3 cellular contexts compared by ENCODE assay signal in the genomic region with DNA sequence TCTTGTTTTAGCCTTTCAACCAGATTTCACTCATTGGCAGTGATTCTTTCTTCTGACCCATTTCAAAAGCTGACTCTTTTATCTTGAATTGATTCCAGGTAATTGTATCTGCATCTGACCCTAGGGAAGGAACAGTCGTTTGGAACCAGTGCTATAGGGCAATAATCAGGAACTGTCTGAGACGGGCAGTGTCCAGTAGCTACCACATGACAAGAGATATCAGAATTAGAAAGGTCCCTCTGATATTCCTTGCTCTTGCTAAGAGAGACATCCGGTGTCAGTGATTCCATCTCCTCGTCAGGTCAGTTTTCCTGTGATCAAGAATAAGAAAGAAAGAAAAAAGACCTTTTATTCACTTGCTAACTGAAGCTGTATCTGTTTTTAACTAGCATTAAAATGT.
TF ChIP-seq lines count a peak whose summit lies in the region.

No MANE protein-coding gene starts in this region.

TF ChIP-seq in SK-N-SH, 30 proteins besides CTCF, POLR2A, EP300 and RAD21:
- TF ChIP-seq, protein P1, sequence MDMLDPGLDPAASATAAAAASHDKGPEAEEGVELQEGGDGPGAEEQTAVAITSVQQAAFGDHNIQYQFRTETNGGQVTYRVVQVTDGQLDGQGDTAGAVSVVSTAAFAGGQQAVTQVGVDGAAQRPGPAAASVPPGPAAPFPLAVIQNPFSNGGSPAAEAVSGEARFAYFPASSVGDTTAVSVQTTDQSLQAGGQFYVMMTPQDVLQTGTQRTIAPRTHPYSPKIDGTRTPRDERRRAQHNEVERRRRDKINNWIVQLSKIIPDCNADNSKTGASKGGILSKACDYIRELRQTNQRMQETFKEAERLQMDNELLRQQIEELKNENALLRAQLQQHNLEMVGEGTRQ (IDR thresholded peaks at IDR 0.05; ENCODE audit: borderline replicate concordance, low read depth, low read length) = no peak
- TF ChIP-seq SMC3 (IDR thresholded peaks at IDR 0.05; ENCODE audit: low read depth, low read length) (no peak), TAF1 (IDR thresholded peaks at IDR 0.05; ENCODE audit: borderline replicate concordance, low read depth, low read length) (no peak), CHD2 (IDR thresholded peaks at IDR 0.05; ENCODE audit: low read length, partially characterized antibody) (no peak), NRF1 (IDR thresholded peaks at IDR 0.05; ENCODE audit: low read depth, low read length) (no peak), NFIC (IDR thresholded peaks at IDR 0.05; ENCODE audit: borderline replicate concordance) (no peak), TEAD4 (IDR thresholded peaks at IDR 0.05; ENCODE audit: borderline replicate concordance, insufficient read depth) (no peak), FOXM1 (IDR thresholded peaks at IDR 0.05; ENCODE audit: low read depth) (no peak), GATA2 (CRISPR knock-in tag; IDR thresholded peaks at IDR 0.05) (no peak), FOSL2 (IDR thresholded peaks at IDR 0.05; ENCODE audit: borderline replicate concordance, low read depth) (no peak), JUND (IDR thresholded peaks at IDR 0.05) (no peak), EZH2phosphoT487 (IDR thresholded peaks at IDR 0.05; ENCODE audit: borderline replicate concordance, low read depth) (no peak), YY1 (IDR thresholded peaks at IDR 0.05; ENCODE audit: low read depth) (no peak), RFX5 (IDR thresholded peaks at IDR 0.05; ENCODE audit: low read length) (no peak), GABPA (IDR thresholded peaks at IDR 0.05; ENCODE audit: low read depth) (no peak), POLR2AphosphoS5 (IDR thresholded peaks at IDR 0.05; ENCODE audit: low read depth, low read length) (no peak)
- TF ChIP-seq, protein P2, sequence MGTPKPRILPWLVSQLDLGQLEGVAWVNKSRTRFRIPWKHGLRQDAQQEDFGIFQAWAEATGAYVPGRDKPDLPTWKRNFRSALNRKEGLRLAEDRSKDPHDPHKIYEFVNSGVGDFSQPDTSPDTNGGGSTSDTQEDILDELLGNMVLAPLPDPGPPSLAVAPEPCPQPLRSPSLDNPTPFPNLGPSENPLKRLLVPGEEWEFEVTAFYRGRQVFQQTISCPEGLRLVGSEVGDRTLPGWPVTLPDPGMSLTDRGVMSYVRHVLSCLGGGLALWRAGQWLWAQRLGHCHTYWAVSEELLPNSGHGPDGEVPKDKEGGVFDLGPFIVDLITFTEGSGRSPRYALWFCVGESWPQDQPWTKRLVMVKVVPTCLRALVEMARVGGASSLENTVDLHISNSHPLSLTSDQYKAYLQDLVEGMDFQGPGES (IDR thresholded peaks at IDR 0.05; ENCODE audit: low read depth, low read length) = no peak
- TF ChIP-seq, protein P3, sequence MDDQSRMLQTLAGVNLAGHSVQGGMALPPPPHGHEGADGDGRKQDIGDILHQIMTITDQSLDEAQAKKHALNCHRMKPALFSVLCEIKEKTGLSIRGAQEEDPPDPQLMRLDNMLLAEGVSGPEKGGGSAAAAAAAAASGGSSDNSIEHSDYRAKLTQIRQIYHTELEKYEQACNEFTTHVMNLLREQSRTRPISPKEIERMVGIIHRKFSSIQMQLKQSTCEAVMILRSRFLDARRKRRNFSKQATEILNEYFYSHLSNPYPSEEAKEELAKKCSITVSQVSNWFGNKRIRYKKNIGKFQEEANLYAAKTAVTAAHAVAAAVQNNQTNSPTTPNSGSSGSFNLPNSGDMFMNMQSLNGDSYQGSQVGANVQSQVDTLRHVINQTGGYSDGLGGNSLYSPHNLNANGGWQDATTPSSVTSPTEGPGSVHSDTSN (IDR thresholded peaks at IDR 0.05) = no peak
- TF ChIP-seq, protein P4, sequence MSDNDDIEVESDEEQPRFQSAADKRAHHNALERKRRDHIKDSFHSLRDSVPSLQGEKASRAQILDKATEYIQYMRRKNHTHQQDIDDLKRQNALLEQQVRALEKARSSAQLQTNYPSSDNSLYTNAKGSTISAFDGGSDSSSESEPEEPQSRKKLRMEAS (IDR thresholded peaks at IDR 0.05; ENCODE audit: low read depth) = no peak

TF ChIP-seq in SK-N-SH treated with all-trans-retinoic acid at 6 μM for 48 hours, 23 proteins besides CTCF, POLR2A, EP300 and RAD21:
- TF ChIP-seq BACH2 (CRISPR knock-in tag; IDR thresholded peaks at IDR 0.05; ENCODE audit: borderline replicate concordance) (no peak), TOX (CRISPR knock-in tag; IDR thresholded peaks at IDR 0.05; ENCODE audit: borderline replicate concordance) (no peak), CSDC2 (CRISPR knock-in tag; IDR thresholded peaks at IDR 0.05) (no peak), GLIS3 (CRISPR knock-in tag; IDR thresholded peaks at IDR 0.05) (no peak), ARNTL (CRISPR knock-in tag; IDR thresholded peaks at IDR 0.05; ENCODE audit: borderline replicate concordance, low read depth) (no peak), ZNF70 (CRISPR knock-in tag; IDR thresholded peaks at IDR 0.05) (no peak), OSR1 (CRISPR knock-in tag; IDR thresholded peaks at IDR 0.05) (no peak), RARB (CRISPR knock-in tag; IDR thresholded peaks at IDR 0.05) (no peak)
- TF ChIP-seq, protein P5, sequence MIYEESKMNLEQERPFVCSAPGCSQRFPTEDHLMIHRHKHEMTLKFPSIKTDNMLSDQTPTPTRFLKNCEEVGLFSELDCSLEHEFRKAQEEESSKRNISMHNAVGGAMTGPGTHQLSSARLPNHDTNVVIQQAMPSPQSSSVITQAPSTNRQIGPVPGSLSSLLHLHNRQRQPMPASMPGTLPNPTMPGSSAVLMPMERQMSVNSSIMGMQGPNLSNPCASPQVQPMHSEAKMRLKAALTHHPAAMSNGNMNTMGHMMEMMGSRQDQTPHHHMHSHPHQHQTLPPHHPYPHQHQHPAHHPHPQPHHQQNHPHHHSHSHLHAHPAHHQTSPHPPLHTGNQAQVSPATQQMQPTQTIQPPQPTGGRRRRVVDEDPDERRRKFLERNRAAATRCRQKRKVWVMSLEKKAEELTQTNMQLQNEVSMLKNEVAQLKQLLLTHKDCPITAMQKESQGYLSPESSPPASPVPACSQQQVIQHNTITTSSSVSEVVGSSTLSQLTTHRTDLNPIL (CRISPR knock-in tag; IDR thresholded peaks at IDR 0.05; ENCODE audit: low read depth) = no peak

TF ChIP-seq in endothelial cell of umbilical vein, 7 proteins besides CTCF, POLR2A, EP300 and RAD21:
- TF ChIP-seq, protein P4 (IDR thresholded peaks at IDR 0.05; ENCODE audit: insufficient read depth, insufficient read length) = no peak
- TF ChIP-seq JUN (IDR thresholded peaks at IDR 0.05; ENCODE audit: borderline replicate concordance, insufficient read depth, insufficient read length, low read depth) (no peak), GATA2 (IDR thresholded peaks at IDR 0.05; ENCODE audit: insufficient read depth, insufficient read length, low read depth, low read length) (no peak), MYC (IDR thresholded peaks at IDR 0.05; ENCODE audit: low read depth, low read length) (no peak), EZH2 (IDR thresholded peaks at IDR 0.05; ENCODE audit: borderline replicate concordance, low read depth, low read length, severe bottlenecking) (no peak), FOS (IDR thresholded peaks at IDR 0.05; ENCODE audit: borderline replicate concordance, insufficient read depth, low read length) (no peak), POLR2AphosphoS5 (IDR thresholded peaks at IDR 0.05; ENCODE audit: insufficient read depth, low read depth, low read length) (no peak)
